In the genomic region with DNA sequence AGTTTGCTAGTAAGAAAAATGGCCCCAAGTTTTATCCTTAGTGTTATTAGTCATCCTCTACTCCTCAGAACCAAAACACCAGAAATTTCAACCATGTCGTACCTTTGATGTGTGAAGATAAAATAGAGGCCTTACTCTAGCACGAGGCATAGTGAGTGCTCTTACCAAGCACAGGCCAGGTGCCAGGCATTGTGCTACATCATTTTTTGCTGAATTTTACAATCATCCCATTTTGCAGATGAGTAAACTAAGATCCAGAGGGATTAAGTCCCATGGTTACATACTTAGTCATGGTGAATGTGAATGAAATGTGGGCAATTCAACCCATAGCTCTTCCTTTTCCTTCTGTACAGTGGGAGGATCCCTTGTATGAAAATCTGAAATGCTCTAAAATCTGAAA, we compare ENCODE assay signal across 23 cellular contexts. TPM values are rescaled to one million over a fixed set of nuclear protein-coding genes. Genes with fewer than 3 reads are reported as not detected.
DNase-seq lines count a peak whose midpoint lies in the region; ATAC-seq, FAIRE-seq and TF ChIP-seq lines count a peak whose summit lies in the region.
"Had no signal": no experiment of that assay in that cellular context is flagged by ENCODE, and none has a peak within 500 bp of the region (broad histone marks: within the 10 kb centered on the region; RNA-seq: fewer than 3 reads in every experiment).

No MANE protein-coding gene starts in this region.

- peak overlapping the region; percentile 30; the same call in 1 of the 2 replicates for H3K18ac ChIP-seq in IMR-90 (ENCODE audit: low read depth, low read length)

- H3K4me1 Mint-ChIP-seq in nephron, result peaks cover 55% of the 10 kb centered on the region

- 91% methylated on average over 2 of the region's 2 CpGs for WGBS in A549 (ENCODE audit: missing lambda C conversion rate)
- no CpG with 5 or more reads among the region's 2 CpGs for WGBS in IMR-90 (ENCODE audit: extremely low coverage in 2 of 2, insufficient read length in 1 of 2), 2 experiments
- 91% methylated on average over 2 of the region's 2 CpGs for WGBS in smooth muscle cell (ENCODE audit: low lambda C conversion rate)

- H3K79me1 ChIP-seq in IMR-90 (ENCODE audit: low read depth in 1 of 2, low read length in 2 of 2), result peaks cover 11 to 22% of the 10 kb centered on the region in 2 experiments

- H3K4me3 Mint-ChIP-seq in nephron, result no peak overlapping the region
- H3K4me3 Mint-ChIP-seq: B cell had no signal

- TF ChIP-seq CTCF in A549 (IDR thresholded peaks at IDR 0.05) (no peak), IMR-90 (conservative IDR thresholded peaks at IDR 0.05; ENCODE audit: low read depth, low read length) (no peak), nephron (IDR thresholded peaks at IDR 0.05; ENCODE audit: unreplicated experiment in 3 of 3) (no peak), smooth muscle cell (IDR thresholded peaks at IDR 0.05; ENCODE audit: borderline replicate concordance, insufficient read depth, poor library complexity, severe bottlenecking) (no peak), colonic mucosa (IDR thresholded peaks at IDR 0.05) (no peak), vagina (IDR thresholded peaks at IDR 0.05) (no peak)

- no peak overlapping the region for H2BK15ac ChIP-seq in IMR-90 (ENCODE audit: low read depth, low read length)

- peaks cover 94% of the 10 kb centered on the region for H3K79me2 ChIP-seq in smooth muscle cell (ENCODE audit: low read depth)

- no peak for ATAC-seq in A549
- no peak for ATAC-seq in IMR-90 (ENCODE audit: low read depth)
- ATAC-seq in GM19023 (IDR thresholded peaks at IDR 0.05; ENCODE audit: unreplicated experiment), result no peak

- no peak overlapping the region for H3K23ac ChIP-seq in IMR-90 (ENCODE audit: low read depth, low read length)

- TF ChIP-seq RAD21 in A549 (conservative IDR thresholded peaks at IDR 0.05 in 1 of 2, IDR thresholded peaks at IDR 0.05 in 1 of 2) (no peak), IMR-90 (IDR thresholded peaks at IDR 0.05; ENCODE audit: low read length) (no peak)

- no peak overlapping the region for H3K4ac ChIP-seq in IMR-90 (ENCODE audit: low read depth, low read length)

- no peak overlapping the region for H4K8ac ChIP-seq in IMR-90 (ENCODE audit: low read depth in 2 of 2, low read length in 2 of 2)

- H4K20me1 ChIP-seq in IMR-90 (ENCODE audit: insufficient read depth, low read length) (no peaks in the 10 kb centered on the region; the same call in 1 of the 2 replicates), smooth muscle cell (ENCODE audit: low read depth) (peaks cover 99% of the 10 kb centered on the region)

- BruUV-seq in IMR-90 (replicated peaks; lab: Mats Ljungman, UMichigan), result no TSS peak

- H3K36me3 Mint-ChIP-seq in nephron (ENCODE audit: low read depth), result peaks cover 54% of the 10 kb centered on the region
- H3K36me3 Mint-ChIP-seq: CD14-positive monocyte had no signal

- H2AK5ac ChIP-seq in IMR-90 (ENCODE audit: low read depth, low read length), result no peak overlapping the region

- H3K9me3 Mint-ChIP-seq in nephron, result no peaks in the 10 kb centered on the region

- H3K4me3 ChIP-seq in A549, result no peak overlapping the region
- H3K4me3 ChIP-seq in IMR-90 (ENCODE audit: insufficient read depth, low read depth, low read length), result no peak overlapping the region
- no peak overlapping the region for H3K4me3 ChIP-seq in smooth muscle cell
- H3K4me3 ChIP-seq in colonic mucosa, result no peak overlapping the region
- H3K4me3 ChIP-seq in vagina, result no peak overlapping the region
- H3K4me3 ChIP-seq: Peyer's patch, SJCRH30 had no signal

- H3K27me3 Mint-ChIP-seq in nephron (ENCODE audit: low read depth), result peaks cover 4% of the 10 kb centered on the region
- H3K27me3 Mint-ChIP-seq: B cell had no signal

- H3K27ac ChIP-seq in A549 (no peak overlapping the region), IMR-90 (ENCODE audit: insufficient read depth, low read length) (no peak overlapping the region), smooth muscle cell (ENCODE audit: low read depth) (peak overlapping the region; percentile 78), colonic mucosa (no peak overlapping the region), vagina (no peak overlapping the region)
- H3K27ac ChIP-seq: HL-60, KMS-11, SJCRH30 had no signal

- H2AFZ ChIP-seq in IMR-90 (replicated peaks; ENCODE audit: low read length, poor library complexity) (no peak overlapping the region), smooth muscle cell (ENCODE audit: low read depth) (no peak overlapping the region)

- H3K4me2 ChIP-seq in A549, result no peak overlapping the region
- no peak overlapping the region for H3K4me2 ChIP-seq in IMR-90 (ENCODE audit: low read depth, low read length)
- peak overlapping the region; percentile 71 for H3K4me2 ChIP-seq in smooth muscle cell
- H3K4me2 ChIP-seq: KMS-11 had no signal

- FAIRE-seq in A549 (lab: Jason Lieb, UNC), result no peak

- in situ Hi-C loops in IMR-90 (cut with MboI; ENCODE audit: low sequenced_read_pairs), result no loop called here

- no peak overlapping the region for H4K91ac ChIP-seq in IMR-90 (ENCODE audit: insufficient read depth, low read depth, low read length)

- no peak for TF ChIP-seq EP300 in A549 (IDR thresholded peaks at IDR 0.05)

- H3K14ac ChIP-seq in IMR-90 (replicated peaks; ENCODE audit: low read depth, low read length), result no peak overlapping the region

- H2BK5ac ChIP-seq in IMR-90 (ENCODE audit: low read depth, low read length, poor library complexity, severe bottlenecking), result no peak overlapping the region

- H3F3A ChIP-seq in smooth muscle cell (ENCODE audit: low read depth), result peaks cover 64% of the 10 kb centered on the region

- POLR2A ChIA-PET in A549 (lab: Yijun Ruan, JAX) (no interaction called here), IMR-90 (lab: Charles Lee; ENCODE audit: unreplicated experiment) (no interaction called here)

- dilution Hi-C loops in IMR-90 (cut with HindIII; ENCODE audit: low sequenced_read_pairs, unreplicated experiment), result no loop called here

- H3K27me3 ChIP-seq in IMR-90 (ENCODE audit: control insufficient read depth, insufficient read depth, low read length) (no peaks in the 10 kb centered on the region), smooth muscle cell (ENCODE audit: low read depth) (no peaks in the 10 kb centered on the region), colonic mucosa (no peaks in the 10 kb centered on the region), vagina (no peaks in the 10 kb centered on the region)
- H3K27me3 ChIP-seq: Peyer's patch, SJCRH30 had no signal

- H3K36me3 ChIP-seq in IMR-90 (ENCODE audit: control insufficient read depth, insufficient read depth, low read length), result peaks cover 7% of the 10 kb centered on the region
- H3K36me3 ChIP-seq in smooth muscle cell (ENCODE audit: low read depth), result peaks cover 27% of the 10 kb centered on the region
- no peaks in the 10 kb centered on the region for H3K36me3 ChIP-seq in colonic mucosa
- peaks cover 0 to 5% of the 10 kb centered on the region in 2 donors for H3K36me3 ChIP-seq in vagina
- H3K36me3 ChIP-seq: Peyer's patch had no signal

- H3K9me3 ChIP-seq in A549 (no peaks in the 10 kb centered on the region), IMR-90 (ENCODE audit: control insufficient read depth, insufficient read depth, low read length) (no peaks in the 10 kb centered on the region), smooth muscle cell (replicated peaks; ENCODE audit: low read depth) (no peaks in the 10 kb centered on the region), colonic mucosa (no peaks in the 10 kb centered on the region), vagina (no peaks in the 10 kb centered on the region)
- H3K9me3 ChIP-seq: Peyer's patch, SJCRH30 had no signal

- H3K9me1 ChIP-seq in IMR-90 (ENCODE audit: insufficient read depth, low read length), result peaks cover 14% of the 10 kb centered on the region

- TF ChIP-seq POLR2A in A549 (IDR thresholded peaks at IDR 0.05; ENCODE audit: low read length), result no peak
- no peak for TF ChIP-seq POLR2A in IMR-90 (IDR thresholded peaks at IDR 0.05; ENCODE audit: low read depth, low read length)
- TF ChIP-seq POLR2A in vagina (IDR thresholded peaks at IDR 0.05), result no peak

- H3K4me1 ChIP-seq in A549 (peaks cover 14% of the 10 kb centered on the region; the same call in 2 of the 3 replicates), IMR-90 (ENCODE audit: control insufficient read depth, insufficient read depth, low read length) (peaks cover 8% of the 10 kb centered on the region), smooth muscle cell (ENCODE audit: low read depth) (peaks cover 20% of the 10 kb centered on the region), colonic mucosa (no peaks in the 10 kb centered on the region), vagina (peaks cover 17% of the 10 kb centered on the region)
- H3K4me1 ChIP-seq: Peyer's patch, SJCRH30 had no signal

- no peak overlapping the region for H2BK20ac ChIP-seq in IMR-90 (ENCODE audit: low read depth, low read length)

- no peak overlapping the region for H2BK120ac ChIP-seq in IMR-90 (ENCODE audit: low read depth, low read length)

- H3K27ac Mint-ChIP-seq in nephron, result peak overlapping the region in 2 of 3 experiments; percentile 1 to 25
- H3K27ac Mint-ChIP-seq: B cell had no signal

- H3K56ac ChIP-seq in IMR-90 (ENCODE audit: extremely low read depth, insufficient read depth, low read length), result no peak overlapping the region

- no peak overlapping the region for H2AK9ac ChIP-seq in IMR-90 (replicated peaks; ENCODE audit: low read depth, low read length, poor library complexity)

- intact Hi-C loops in IMR-90 (cut with micrococcal nuclease) (no loop called here), colonic mucosa (cut with DNase I) (no loop called here), vagina (cut with DNase I) (no loop called here)

- H3K9ac ChIP-seq in IMR-90 (ENCODE audit: low read depth, low read length) (no peak overlapping the region), smooth muscle cell (ENCODE audit: low read depth) (no peak overlapping the region), colonic mucosa (ENCODE audit: low read depth in 2 of 2, low read length in 2 of 2) (no peak overlapping the region)
- H3K9ac ChIP-seq: KMS-11 had no signal

- no peak overlapping the region for H4K5ac ChIP-seq in IMR-90 (ENCODE audit: low read depth, low read length)

- CTCF ChIA-PET in A549 (lab: Yijun Ruan, JAX) (interaction anchor here (1.7 kb wide), 1 partner anchor 66 kb away, joined by 3 read pairs; no protein-coding TSS in a partner anchor), IMR-90 (lab: Yijun Ruan, JAX) (interaction anchor here (0.8 kb wide), 1 partner anchor 50 kb away, joined by 3 read pairs; no protein-coding TSS in a partner anchor)

- DNase-seq in A549 (ENCODE audit: low read depth in 1 of 2, low spot score in 1 of 2) (no peak), IMR-90 (no peak), smooth muscle cell (lab: John Stamatoyannopoulos, UW; ENCODE audit: unreplicated experiment) (no peak), colonic mucosa (no peak), vagina (ENCODE audit: extremely low spot score in 2 of 2) (no peak)
- DNase-seq: EL, GF-D8, H7, NCI-H1092 treated with DMSO at 0.1 percent for 48 hours, NCI-H146, NCI-H2029 treated with DMSO at 0.1 percent for 48 hours, NCI-H2171, NCI-H345, NCI-H524, NCI-H774, Peyer's patch, SJCRH30 had no signal

RNA-seq across cellular contexts. Expression of a gene that starts 15.2 kb away (rescaled TPM):
- polyA plus RNA-seq in A549 (2011; rRNA removed), result 85.4 and 86.1 TPM in 2 replicates
- 107 and 123 TPM in 2 replicates for polyA plus RNA-seq in A549 (2012; cell fraction: cytosol; rRNA removed)
- 121 and 126 TPM in 2 replicates for polyA plus RNA-seq in A549 (2012; cell fraction: nucleus; rRNA removed)
- polyA plus RNA-seq in A549 (2017; fragmentation: RNase III; extraction: RNeasy Plus Mini Kit Qiagen cat#74134 plus additional on column Dnase treatment), result 64.3 to 73.2 TPM (median 67.7 TPM) in 3 replicates
- 51.7 and 55.9 TPM in 2 replicates for polyA minus RNA-seq in A549 (2011; rRNA and poly(A)+ RNA removed)
- 33.6 and 50.0 TPM in 2 replicates for total RNA-seq in IMR-90 (2012; rRNA removed)
- polyA plus RNA-seq in IMR-90 (2012; rRNA removed), result 43.1 and 53.8 TPM in 2 replicates
- 47.4 and 70.5 TPM in 2 replicates for polyA plus RNA-seq in IMR-90 (2012; cell fraction: cytosol; rRNA removed)
- 28.7 and 43.9 TPM in 2 replicates for polyA plus RNA-seq in IMR-90 (2012; cell fraction: nucleus; rRNA removed; ENCODE audit: low replicate concordance)
- total RNA-seq in smooth muscle cell, result 187 and 276 TPM in 2 replicates
- 356 and 524 TPM in 2 replicates for polyA plus RNA-seq in smooth muscle cell
- 1 to 10 TPM; 5.5 to 7.6 TPM for total RNA-seq in colonic mucosa
- 78.3 TPM for total RNA-seq in vagina
